In genomic region chr16:74394131-74394530, GRCh38 we compare ENCODE assay signal across 4 cellular contexts. TPM values are rescaled to one million over a fixed set of nuclear protein-coding genes. Genes with fewer than 3 reads are reported as not detected.
DNase-seq lines count a peak whose midpoint lies in the region; ATAC-seq and TF ChIP-seq lines count a peak whose summit lies in the region.
"Not testable (repeated sequence)": the region's sequence is repeated elsewhere in the genome, so short reads cannot be mapped to it uniquely, and the experiment has no call there.

No MANE protein-coding gene starts in this region.

- H3K4me1 Mint-ChIP-seq in activated CD4-positive, alpha-beta T cell treated with anti-CD3 and anti-CD28 coated beads, Interleukin-2, amount 10 ng/mL, durations not matched to agents 24 days and 14 days: not testable (repeated sequence)

- H3K4me3 ChIP-seq in spleen: not testable (repeated sequence)

- not testable (repeated sequence) for H3K27me3 ChIP-seq in spleen (replicated peaks in 1 of 7)

- not testable (repeated sequence) for H3K4me3 Mint-ChIP-seq in activated CD4-positive, alpha-beta T cell treated with anti-CD3 and anti-CD28 coated beads, Interleukin-2, amount 10 ng/mL, durations not matched to agents 24 days and 14 days

- WGBS in spleen, 5 donors: 85 to 97% (median 92%) methylated on average over 8 to 9 of the region's 9 CpGs

- not testable (repeated sequence) for TF ChIP-seq CTCF in spleen (IDR thresholded peaks at IDR 0.05 in 8 of 11, conservative IDR thresholded peaks at IDR 0.05 in 3 of 11)

- H3K27ac ChIP-seq in spleen: not testable (repeated sequence)

- not testable (repeated sequence) for H3K9me3 Mint-ChIP-seq in activated CD4-positive, alpha-beta T cell treated with anti-CD3 and anti-CD28 coated beads, Interleukin-2, amount 10 ng/mL, durations not matched to agents 24 days and 14 days

- H3K36me3 ChIP-seq in spleen: not testable (repeated sequence)

- ATAC-seq in Right ventricle myocardium superior (ENCODE audit: poor library complexity): not testable (repeated sequence)

- H3K9me3 ChIP-seq in spleen: not testable (repeated sequence)

- not testable (repeated sequence) for H3K27ac Mint-ChIP-seq in activated CD4-positive, alpha-beta T cell treated with anti-CD3 and anti-CD28 coated beads, Interleukin-2, amount 10 ng/mL, durations not matched to agents 24 days and 14 days

- intact Hi-C loops in activated CD4-positive, alpha-beta T cell treated with anti-CD3 and anti-CD28 coated beads, Interleukin-2, amount 10 ng/mL, durations not matched to agents 24 days and 14 days (cut with micrococcal nuclease); Right ventricle myocardium superior (cut with DNase I); spleen (cut with DNase I; ENCODE audit: low total_unique reads): not testable (repeated sequence)

- TF ChIP-seq POLR2A in spleen (IDR thresholded peaks at IDR 0.05): not testable (repeated sequence)

- H3K4me1 ChIP-seq in spleen: peaks cover 5 to 32% (median 16%) of the 10 kb centered on the region in 6 donors

- H3K36me3 Mint-ChIP-seq in activated CD4-positive, alpha-beta T cell treated with anti-CD3 and anti-CD28 coated beads, Interleukin-2, amount 10 ng/mL, durations not matched to agents 24 days and 14 days (ENCODE audit: low read depth): not testable (repeated sequence)

- H3K27me3 Mint-ChIP-seq in activated CD4-positive, alpha-beta T cell treated with anti-CD3 and anti-CD28 coated beads, Interleukin-2, amount 10 ng/mL, durations not matched to agents 24 days and 14 days: not testable (repeated sequence)

- peak; percentile 29 for DNase-seq in activated CD4-positive, alpha-beta T cell treated with anti-CD3 and anti-CD28 coated beads, Interleukin-2, amount 10 ng/mL, durations not matched to agents 24 days and 14 days
- peak; percentile 4 for DNase-seq in Right ventricle myocardium superior
- peak; percentile 83 for DNase-seq in mesenteric fat pad (ENCODE audit: low spot score)
- DNase-seq in spleen: peak; percentile 24

RNA-seq across cellular contexts. Expression of gene NPIPB15, which starts 18.0 kb away (rescaled TPM):
- 1.1 and 1.8 TPM in 2 replicates for total RNA-seq in activated CD4-positive, alpha-beta T cell treated with anti-CD3 and anti-CD28 coated beads, Interleukin-2, amount 10 ng/mL, durations not matched to agents 24 days and 14 days
- total RNA-seq in Right ventricle myocardium superior: not detected
- total RNA-seq in mesenteric fat pad: 4.1 TPM
- total RNA-seq in spleen: 1 to 10 TPM in 4 of 7 donors, under 1 TPM in 1, not detected in 2; 0.57 to 8.6 (median 6.7) TPM
- 10 to 100 TPM in 1 of 3 donors, 1 to 10 TPM in 2; 9.2 to 33.7 (median 9.4) TPM for polyA plus RNA-seq in spleen

RNA-seq across cellular contexts. Expression of gene CLEC18B, which starts 27.1 kb away (rescaled TPM):
- 0.21 and 0.42 TPM in 2 replicates for total RNA-seq in activated CD4-positive, alpha-beta T cell treated with anti-CD3 and anti-CD28 coated beads, Interleukin-2, amount 10 ng/mL, durations not matched to agents 24 days and 14 days
- total RNA-seq in Right ventricle myocardium superior (0.32 TPM), mesenteric fat pad (0.19 TPM), spleen (1 to 10 TPM in 2 of 7 donors, under 1 TPM in 2, not detected in 3; 0.83 to 2.1 (median 1.5) TPM)
- 1 to 10 TPM in 2 of 3 donors, under 1 TPM in 1; 0.91 to 1.1 (median 1.1) TPM for polyA plus RNA-seq in spleen

Comparison
In these comparisons a context has a peak if more than half of its experiments do, and no peak if none do; other contexts are left out.
1. DNase-seq: peak in every context shown above with its lines; median percentile 83 in mesenteric fat pad; 29 in activated CD4-positive, alpha-beta T cell treated with anti-CD3 and anti-CD28 coated beads, Interleukin-2, amount 10 ng/mL, durations not matched to agents 24 days and 14 days; 24 in spleen; 4 in Right ventricle myocardium superior.